In genomic region chr7:22001345-22002004, GRCh38 we compare ENCODE assay signal across 8 cellular contexts. TPM values are rescaled to one million over a fixed set of nuclear protein-coding genes. Genes with fewer than 3 reads are reported as not detected.
DNase-seq lines count a peak whose midpoint lies in the region; ATAC-seq and TF ChIP-seq lines count a peak whose summit lies in the region.

No MANE protein-coding gene starts in this region.

- H3K4me1 Mint-ChIP-seq in activated naive CD8-positive, alpha-beta T cell (ENCODE audit: low read depth): peaks cover 4% of the 10 kb centered on the region

- peaks cover 0 to 8% (median 0%) of the 10 kb centered on the region in 9 donors for H3K27me3 ChIP-seq in heart left ventricle

- H3K27me3 Mint-ChIP-seq in activated naive CD8-positive, alpha-beta T cell: peaks cover 3% of the 10 kb centered on the region

- intact Hi-C loops in heart left ventricle (cut with DNase I): loop anchor here in 6 of 10 donors (5.0 to 10.0 kb wide), 7 partner anchors 54 to 1224 kb away; partner anchors contain the start of gene CDCA7L (in 1 of the 6)

- WGBS in heart left ventricle, 4 donors: 14 to 15% (median 15%) methylated on average over 8 of the region's 8 CpGs

- no peaks in the 10 kb centered on the region for H3K9me3 Mint-ChIP-seq in activated naive CD8-positive, alpha-beta T cell (ENCODE audit: low read depth)

- peak overlapping the region; percentile 65 for H3K4me3 Mint-ChIP-seq in activated naive CD8-positive, alpha-beta T cell

- ATAC-seq in HG02798 (IDR thresholded peaks at IDR 0.05; ENCODE audit: poor library complexity, unreplicated experiment) (peak; percentile 76), heart left ventricle (peak in 3 of 4 donors; percentile 44 to 59 (median 47)), GM18505 (IDR thresholded peaks at IDR 0.05; ENCODE audit: unreplicated experiment) (no peak)

- H3K36me3 ChIP-seq in heart left ventricle: no peaks in the 10 kb centered on the region

- TF ChIP-seq CTCF in heart left ventricle (IDR thresholded peaks at IDR 0.05): peak; percentile 67 to 87 (median 79)

- peak; percentile 21 to 36 for DNase-seq in stimulated activated CD4-positive, alpha-beta T cell treated with anti-CD3 and anti-CD28 coated beads, Interleukin-2, amount 100 ng/mL, for 48 hours
- DNase-seq in stimulated activated CD4-positive, alpha-beta T cell treated with anti-CD3 and anti-CD28 coated beads, Interleukin-12 subunit alpha, Interleukin-12 subunit beta, amount 100 ng/mL, for 4 hours: no peak
- peak; percentile 53 for DNase-seq in NCI-H345 (lab: John Stamatoyannopoulos, UW)
- DNase-seq in heart left ventricle: no peak
- DNase-seq in renal cortical epithelial cell (ENCODE audit: low read depth): peak; percentile 68

- H3K27ac Mint-ChIP-seq in activated naive CD8-positive, alpha-beta T cell: no peak overlapping the region

- H3K4me3 ChIP-seq in heart left ventricle: peak overlapping the region in 2 of 12 donors; percentile 1 to 20

- H3K4me1 ChIP-seq in heart left ventricle: peaks cover 0 to 3% (median 0%) of the 10 kb centered on the region in 12 donors

- H3K36me3 Mint-ChIP-seq in activated naive CD8-positive, alpha-beta T cell: no peaks in the 10 kb centered on the region

- H3K9me3 ChIP-seq in heart left ventricle: no peaks in the 10 kb centered on the region

- H3K27ac ChIP-seq in heart left ventricle: no peak overlapping the region

- TF ChIP-seq POLR2A in heart left ventricle (IDR thresholded peaks at IDR 0.05) (no peak), GM18505 (IDR thresholded peaks at IDR 0.05; ENCODE audit: borderline replicate concordance, extremely low read depth, insufficient read depth, insufficient read length) (no peak)

RNA-seq across cellular contexts. Expression of gene CDCA7L, which starts 55.8 kb away (rescaled TPM):
- total RNA-seq in heart left ventricle (10 to 100 TPM; 20.2 to 53.4 (median 45.5) TPM), renal cortical epithelial cell (18.1 and 42.7 TPM in 2 replicates)
- 10 to 100 TPM; 15.6 to 18.1 TPM for polyA plus RNA-seq in heart left ventricle

Comparison
In these comparisons a context has a peak if more than half of its experiments do, and no peak if none do; other contexts are left out.
1. DNase-seq: peak in stimulated activated CD4-positive, alpha-beta T cell treated with anti-CD3 and anti-CD28 coated beads, Interleukin-2, amount 100 ng/mL, for 48 hours (2 of 2), NCI-H345 (single experiment) and renal cortical epithelial cell (single experiment); none in stimulated activated CD4-positive, alpha-beta T cell treated with anti-CD3 and anti-CD28 coated beads, Interleukin-12 subunit alpha, Interleukin-12 subunit beta, amount 100 ng/mL, for 4 hours (single experiment) and heart left ventricle (0 of 5).